ENCODE assay signal across 21 cellular contexts in the genomic region with DNA sequence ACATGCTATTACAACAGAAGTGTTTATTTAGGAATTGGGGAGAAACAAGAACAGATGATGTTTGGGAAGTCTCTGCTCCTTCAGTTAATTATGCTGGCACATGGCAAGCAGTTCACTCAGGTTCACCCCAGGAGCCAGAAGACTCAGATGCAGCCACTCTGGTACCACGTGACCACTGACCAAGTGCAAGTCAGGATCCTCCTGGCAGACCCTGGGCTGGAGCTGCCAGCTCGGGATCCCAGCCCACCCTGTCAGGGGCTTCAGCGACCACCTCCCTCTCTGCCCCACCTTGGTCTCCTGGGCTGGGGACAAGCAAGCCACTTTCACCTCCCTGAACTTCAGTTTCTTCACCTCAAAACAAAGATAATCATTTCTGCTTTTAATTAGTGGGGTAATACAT. TPM values are rescaled to one million over a fixed set of nuclear protein-coding genes. Genes with fewer than 3 reads are reported as not detected.
"Had no signal": no experiment of that assay in that cellular context is flagged by ENCODE, and none has a peak within 500 bp of the region (broad histone marks: within the 10 kb centered on the region; RNA-seq: fewer than 3 reads in every experiment).

No MANE protein-coding gene starts in this region.

- H3K27ac Mint-ChIP-seq: activated CD8-positive, alpha-beta T cell treated with anti-CD3 and anti-CD28 coated beads for 36 hours; brain had no signal

- H3K4me3 ChIP-seq: Peyer's patch, SJSA1 had no signal

- H3K9me3 Mint-ChIP-seq: activated CD8-positive, alpha-beta T cell treated with anti-CD3 and anti-CD28 coated beads for 36 hours had no signal

- ATAC-seq: activated CD4-positive, CD25-positive, alpha-beta regulatory T cell treated with anti-CD3 and anti-CD28 coated beads, Interleukin-2, amount 50 U/mL, for 24 hours; activated CD8-positive, alpha-beta T cell treated with anti-CD3 and anti-CD28 coated beads for 36 hours; SK-N-SH treated with all-trans-retinoic acid at 6 μM for 48 hours had no signal

- H3K27ac ChIP-seq: Peyer's patch, SJSA1 had no signal

- H3K4me1 ChIP-seq: Peyer's patch, SJSA1 had no signal

- H3K9me3 ChIP-seq: Peyer's patch had no signal

- H3K27me3 ChIP-seq: Peyer's patch, SJSA1 had no signal

- H3K4me3 Mint-ChIP-seq: activated CD8-positive, alpha-beta T cell treated with anti-CD3 and anti-CD28 coated beads for 36 hours; brain had no signal

- H3K36me3 ChIP-seq: Peyer's patch, SJSA1 had no signal

- DNase-seq: activated CD4-positive, alpha-beta T cell treated with anti-CD3 and anti-CD28 coated beads for 4 hours; activated CD8-positive, alpha-beta memory T cell treated with anti-CD3 and anti-CD28 coated beads, Interleukin-2, amount 50 U/mL, for 4 hours; activated CD8-positive, alpha-beta T cell treated with anti-CD3 and anti-CD28 coated beads for 36 hours; activated naive CD4-positive, alpha-beta T cell treated with anti-CD3 and anti-CD28 coated beads, Interleukin-2, amount 50 U/mL, for 16 hours; activated T-cell treated with anti-CD3 and anti-CD28 coated beads, Interleukin-2, amount 50 U/mL, for 1 hour; amniotic stem cell; MM.1S; NCI-H1105 treated with DMSO at 0.1 percent for 48 hours; NCI-H1436 treated with DMSO at 0.1 percent for 48 hours; NCI-H187; NCI-H2081; NCI-H2227 treated with DMSO at 0.1 percent for 48 hours; NCI-H446 treated with DMSO at 0.1 percent for 48 hours; Peyer's patch; SHP77; SW 1271 had no signal

- FAIRE-seq: astrocyte had no signal

- H3K36me3 Mint-ChIP-seq: brain had no signal

RNA-seq across cellular contexts. Expression of a gene that starts 12.0 kb away (rescaled TPM):
- total RNA-seq: SJSA1 had no signal
